8 cellular contexts compared by ENCODE assay signal in the genomic region with DNA sequence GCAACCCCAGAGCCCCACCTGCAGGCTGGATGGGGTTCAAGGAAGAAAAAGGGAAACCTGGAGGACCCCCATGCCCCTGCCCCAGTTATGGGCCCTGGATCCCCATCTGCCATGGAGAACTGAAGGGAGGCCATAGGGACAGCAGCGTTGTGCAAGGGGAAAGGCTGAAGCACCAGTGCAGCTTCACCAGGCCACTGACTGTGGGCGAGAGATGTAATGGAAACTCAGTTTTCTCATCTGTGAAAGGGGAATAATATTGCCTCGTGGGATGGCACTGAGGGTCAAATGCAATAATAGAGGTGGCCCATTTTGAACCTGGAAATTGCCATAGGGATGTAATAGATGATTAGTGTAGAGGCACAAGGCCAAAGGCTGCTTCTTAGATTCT. TPM values are rescaled to one million over a fixed set of nuclear protein-coding genes. Genes with fewer than 3 reads are reported as not detected.
DNase-seq lines count a peak whose midpoint lies in the region; ATAC-seq and TF ChIP-seq lines count a peak whose summit lies in the region.

No MANE protein-coding gene starts in this region.

- TF ChIP-seq CTCF in coronary artery (IDR thresholded peaks at IDR 0.05): no peak

- H3K4me3 ChIP-seq in GM08714 (ENCODE audit: low read length) (peak overlapping the region; percentile 73; the same call in 1 of the 2 replicates), coronary artery (peak overlapping the region; percentile 50)

- intact Hi-C loops in posterior vena cava (cut with DNase I): no loop called here

- DNase-seq in coronary artery (ENCODE audit: low spot score) (no peak), posterior vena cava (ENCODE audit: low spot score) (peak; percentile 80), GF-D8 (lab: John Stamatoyannopoulos, UW) (no peak), COR-L47 (lab: John Stamatoyannopoulos, UW) (no peak), putamen (ENCODE audit: low spot score) (no peak)

- ATAC-seq in HG03565 (IDR thresholded peaks at IDR 0.05; ENCODE audit: unreplicated experiment): peak; percentile 1
- ATAC-seq in HG02588 (IDR thresholded peaks at IDR 0.05; ENCODE audit: unreplicated experiment): no peak

- H3K27ac ChIP-seq in coronary artery: peak overlapping the region in 1 of 2 donors; percentile 80

RNA-seq across cellular contexts. Expression of a gene that starts 9.9 kb away (rescaled TPM):
- 1 to 10 TPM; 8.2 to 10.0 TPM for total RNA-seq in posterior vena cava

RNA-seq across cellular contexts. Expression of a gene that starts 13.6 kb away (rescaled TPM):
- 10 to 100 TPM; 48.4 to 50.1 TPM for total RNA-seq in posterior vena cava

RNA-seq across cellular contexts. Expression of a gene that starts 57.7 kb away (rescaled TPM):
- under 1 TPM; 0.74 to 0.86 TPM for total RNA-seq in posterior vena cava
